Comparison of ENCODE assay signal across 22 cellular contexts in the genomic region with DNA sequence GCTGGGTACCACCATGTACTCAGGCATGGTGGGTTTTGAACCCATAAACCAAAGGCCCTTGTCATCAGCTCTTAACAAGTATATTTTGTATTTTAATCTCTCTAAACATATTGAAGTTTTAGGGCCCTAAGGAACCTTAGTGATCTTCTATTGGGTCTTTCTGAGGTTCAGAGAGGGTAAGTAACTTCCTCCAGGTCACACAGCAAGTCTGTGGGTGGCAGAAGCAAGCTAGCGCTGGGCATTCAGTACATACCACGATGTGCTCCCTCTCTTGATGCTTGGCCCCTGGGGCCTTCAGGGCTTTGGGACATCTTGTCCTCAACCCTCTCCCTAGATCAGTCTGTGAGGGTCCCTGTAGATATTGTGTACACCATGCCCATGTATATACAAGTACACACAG. TPM values are rescaled to one million over a fixed set of nuclear protein-coding genes. Genes with fewer than 3 reads are reported as not detected.
"Had no signal": no experiment of that assay in that cellular context is flagged by ENCODE, and none has a peak within 500 bp of the region (broad histone marks: within the 10 kb centered on the region; RNA-seq: fewer than 3 reads in every experiment).

No MANE protein-coding gene starts in this region.

- H3K4me3 Mint-ChIP-seq: nephron had no signal

- H3K4me3 ChIP-seq: coronary artery, hepatocyte, left ventricle myocardium inferior, lung, psoas muscle, sigmoid colon, skin epidermis, stomach, thoracic aorta, transverse colon, vagina had no signal

- H3K36me3 Mint-ChIP-seq: naive B cell had no signal

- H3K9me3 Mint-ChIP-seq: naive B cell, nephron had no signal

- ATAC-seq: left cardiac atrium had no signal

- H3K79me2 ChIP-seq: hepatocyte had no signal

- H3K27ac ChIP-seq: coronary artery, hepatocyte, left ventricle myocardium inferior, psoas muscle, sigmoid colon, skin epidermis, stomach, thoracic aorta, transverse colon, vagina had no signal

- H3K27me3 ChIP-seq: hepatocyte, sigmoid colon, transverse colon, vagina had no signal

- H3K4me2 ChIP-seq: hepatocyte had no signal

- H3K27ac Mint-ChIP-seq: naive B cell had no signal

- H2AFZ ChIP-seq: hepatocyte had no signal

- FAIRE-seq: kidney had no signal

- H3K36me3 ChIP-seq: left ventricle myocardium inferior, transverse colon, vagina had no signal

- DNase-seq: effector CD4-positive, alpha-beta T cell; foreskin melanocyte; kidney; left cardiac atrium; left ventricle myocardium inferior; mesendoderm; naive B cell; psoas muscle; retina; sigmoid colon; stimulated activated naive CD4-positive, alpha-beta T cell; stomach; substantia nigra; transverse colon had no signal

- H3K9me3 ChIP-seq: left ventricle myocardium inferior, psoas muscle, sigmoid colon, stomach, thoracic aorta, transverse colon, vagina had no signal

- H3K4me1 ChIP-seq: psoas muscle, transverse colon, vagina had no signal

RNA-seq across cellular contexts. Expression of gene RASD2, which starts 12.7 kb away (rescaled TPM):
- total RNA-seq: dermis microvascular lymphatic vessel endothelial cell had no signal
